22 cellular contexts compared by ENCODE assay signal in genomic region chr16:69633375-69633774, GRCh38.
"Had no signal": no experiment of that assay in that cellular context is flagged by ENCODE, and none has a peak within 500 bp of the region (broad histone marks: within the 10 kb centered on the region; RNA-seq: fewer than 3 reads in every experiment).

No MANE protein-coding gene starts in this region.

- H3K27ac ChIP-seq: HL-60, KMS-11, SJSA1 had no signal

- H3K4me2 ChIP-seq: KMS-11 had no signal

- H3K27me3 ChIP-seq: SJSA1 had no signal

- ATAC-seq: K562 had no signal

- H3K9ac ChIP-seq: KMS-11 had no signal

- H3K27ac Mint-ChIP-seq: IgD-negative memory B cell had no signal

- H3K4me3 ChIP-seq: K562, SJSA1 had no signal

- DNase-seq: Kasumi-1, MM.1S, NCI-H1092 treated with DMSO at 0.1 percent for 48 hours, NCI-H1436, NCI-H187, NCI-H2029, NCI-H2081 treated with DMSO at 0.1 percent for 48 hours, NCI-H2171, NCI-H226, NCI-H446, NCI-H510A, NCI-H524 treated with DMSO at 0.1 percent for 48 hours, NCI-H69, NCI-H774, Right ventricle myocardium superior, RPMI8226, SIG-M5 had no signal

- H3K27me3 Mint-ChIP-seq: IgD-negative memory B cell had no signal

- H3K4me3 Mint-ChIP-seq: IgD-negative memory B cell had no signal

- H3K4me1 ChIP-seq: SJSA1 had no signal
